In genomic region chrX:44245730-44246129, GRCh38 we compare ENCODE assay signal across 20 cellular contexts.
DNase-seq lines count a peak whose midpoint lies in the region; ATAC-seq and TF ChIP-seq lines count a peak whose summit lies in the region.
"Had no signal": no experiment of that assay in that cellular context is flagged by ENCODE, and none has a peak within 500 bp of the region (broad histone marks: within the 10 kb centered on the region; RNA-seq: fewer than 3 reads in every experiment).

No MANE protein-coding gene starts in this region.

- peaks cover 44% of the 10 kb centered on the region for H3K4me1 Mint-ChIP-seq in CD4-positive, alpha-beta T cell (ENCODE audit: low read depth)
- H3K4me1 Mint-ChIP-seq in natural killer cell, result peaks cover 20 to 22% of the 10 kb centered on the region in 2 donors
- H3K4me1 Mint-ChIP-seq: neural progenitor cell had no signal

- peak overlapping the region; percentile 35 for H3K4me3 Mint-ChIP-seq in CD4-positive, alpha-beta T cell
- peak overlapping the region; percentile 31 for H3K4me3 Mint-ChIP-seq in natural killer cell
- H3K4me3 Mint-ChIP-seq: activated B cell treated with CpG ODN at 0.5 μM for 24 hours, neural progenitor cell had no signal

- TF ChIP-seq CTCF in CD4-positive, alpha-beta T cell (IDR thresholded peaks at IDR 0.05), result peak; percentile 29
- TF ChIP-seq CTCF in natural killer cell (IDR thresholded peaks at IDR 0.05), result no peak
- no peak for TF ChIP-seq CTCF in heart left ventricle (IDR thresholded peaks at IDR 0.05)

- no peaks in the 10 kb centered on the region for H3K27me3 ChIP-seq in CD4-positive, alpha-beta T cell (ENCODE audit: control insufficient read depth, insufficient read depth, low read length)
- H3K27me3 ChIP-seq in heart left ventricle, result peaks cover 0 to 68% (median 0%) of the 10 kb centered on the region in 9 donors
- H3K27me3 ChIP-seq: neural progenitor cell, SJCRH30, thyroid gland had no signal

- no peak overlapping the region for H3K4me3 ChIP-seq in heart left ventricle
- H3K4me3 ChIP-seq: esophagus muscularis mucosa, neural progenitor cell, SJCRH30, skin epidermis, thyroid gland had no signal

- H3K27me3 Mint-ChIP-seq in CD4-positive, alpha-beta T cell, result no peaks in the 10 kb centered on the region
- H3K27me3 Mint-ChIP-seq in natural killer cell (ENCODE audit: low read depth in 2 of 2), result peaks cover 0 to 6% of the 10 kb centered on the region in 2 donors
- H3K27me3 Mint-ChIP-seq: activated B cell treated with CpG ODN at 0.5 μM for 24 hours had no signal

- H3K9me3 ChIP-seq in CD4-positive, alpha-beta T cell (ENCODE audit: control insufficient read depth, low read length), result no peaks in the 10 kb centered on the region
- H3K9me3 ChIP-seq in heart left ventricle, result no peaks in the 10 kb centered on the region
- H3K9me3 ChIP-seq: esophagus muscularis mucosa, SJCRH30, thyroid gland had no signal

- H3K27ac ChIP-seq in CD4-positive, alpha-beta T cell (ENCODE audit: low read depth, low read length), result no peak overlapping the region
- H3K27ac ChIP-seq in heart left ventricle, result no peak overlapping the region
- H3K27ac ChIP-seq: esophagus muscularis mucosa, neural progenitor cell, SJCRH30, skin epidermis, thyroid gland had no signal

- H3K36me3 ChIP-seq in heart left ventricle, result no peaks in the 10 kb centered on the region
- H3K36me3 ChIP-seq: esophagus muscularis mucosa, neural progenitor cell, SJCRH30, thyroid gland had no signal

- peaks cover 7% of the 10 kb centered on the region for H3K36me3 Mint-ChIP-seq in CD4-positive, alpha-beta T cell (ENCODE audit: low read depth)
- H3K36me3 Mint-ChIP-seq in natural killer cell, result no peaks in the 10 kb centered on the region
- H3K36me3 Mint-ChIP-seq: neural progenitor cell had no signal

- no peak for TF ChIP-seq POLR2A in heart left ventricle (IDR thresholded peaks at IDR 0.05)

- 74 to 79% (median 76%) methylated on average over 7 of the region's 7 CpGs for WGBS in heart left ventricle, 4 donors

- no peaks in the 10 kb centered on the region for H3K9me3 Mint-ChIP-seq in CD4-positive, alpha-beta T cell
- H3K9me3 Mint-ChIP-seq in natural killer cell, result no peaks in the 10 kb centered on the region
- H3K9me3 Mint-ChIP-seq: activated B cell treated with CpG ODN at 0.5 μM for 24 hours had no signal

- POLR2A ChIA-PET in CD4-positive, alpha-beta T cell (lab: Charles Lee), result interaction anchor here (1.2 to 1.7 kb wide), 2 partner anchors 57 to 99 kb away, joined by 5 to 7 read pairs; no protein-coding TSS in a partner anchor

- CTCF ChIA-PET in CD4-positive, alpha-beta T cell (lab: Charles Lee), result interaction anchor here (1.4 kb wide), 1 partner anchor 287 kb away, joined by 3 read pairs; no protein-coding TSS in a partner anchor

- intact Hi-C loops in CD4-positive, alpha-beta T cell (cut with DNase I, micrococcal nuclease), result loop anchor here (2.0 to 10.0 kb wide), 4 partner anchors 37 to 409 kb away; partner anchors contain the start of gene FUNDC1 (in 2 of the 2)
- intact Hi-C loops in natural killer cell (cut with micrococcal nuclease) (loop anchor here (5.0 kb wide), 1 partner anchor 97 kb away; the partner anchor contains the start of gene EFHC2), heart left ventricle (cut with DNase I) (loop anchor here in 2 of 10 donors (10.0 kb wide), 1 partner anchor 291 kb away; no protein-coding TSS in a partner anchor), head of caudate nucleus (cut with DNase I) (loop anchor here (10.0 kb wide), 1 partner anchor 421 kb away; no protein-coding TSS in a partner anchor)

- peak; percentile 90 for ATAC-seq in CD4-positive, alpha-beta T cell (ENCODE audit: poor library complexity)
- ATAC-seq in natural killer cell (peak; percentile 76 to 85 (median 85)), heart left ventricle (no peak), GM18870 (IDR thresholded peaks at IDR 0.05; ENCODE audit: unreplicated experiment) (no peak), GM21360 (IDR thresholded peaks at IDR 0.05; ENCODE audit: unreplicated experiment) (no peak)
- ATAC-seq: PC-3 had no signal

- peak overlapping the region; percentile 71 for H3K27ac Mint-ChIP-seq in CD4-positive, alpha-beta T cell
- H3K27ac Mint-ChIP-seq in natural killer cell, result peak overlapping the region; percentile 71 to 79
- H3K27ac Mint-ChIP-seq: activated B cell treated with CpG ODN at 0.5 μM for 24 hours, neural progenitor cell had no signal

- DNase-seq in CD4-positive, alpha-beta T cell, result peak in 8 of 10 experiments; percentile 3 to 35 (median 18)
- DNase-seq in T follicular helper cell (ENCODE audit: low read depth) (peak; percentile 9), natural killer cell (no peak), heart left ventricle (no peak), head of caudate nucleus (no peak)
- DNase-seq in activated effector memory CD4-positive, alpha-beta T cell treated with Interleukin-2 at 50 U/mL for 16 hours, result peak; percentile 13
- DNase-seq: activated B cell treated with CpG ODN at 0.5 μM for 24 hours; central memory CD4-positive, alpha-beta T cell; COR-L47; midbrain; NCI-H1436; NCI-H82; PC-3; SJCRH30; thyroid gland had no signal

- no peaks in the 10 kb centered on the region for H3K4me1 ChIP-seq in heart left ventricle
- H3K4me1 ChIP-seq: esophagus muscularis mucosa, neural progenitor cell, SJCRH30, thyroid gland had no signal

Comparison
In these comparisons a context has a peak if more than half of its experiments do, and no peak if none do; other contexts are left out.
1. ATAC-seq: peak in CD4-positive, alpha-beta T cell (single experiment) and natural killer cell (3 of 3); none in heart left ventricle (0 of 4), GM18870 (single experiment) and GM21360 (single experiment).
2. DNase-seq: peak in CD4-positive, alpha-beta T cell (8 of 10), T follicular helper cell (single experiment) and activated effector memory CD4-positive, alpha-beta T cell treated with Interleukin-2 at 50 U/mL for 16 hours (single experiment); none in natural killer cell (single experiment), heart left ventricle (0 of 5) and head of caudate nucleus (0 of 42).